14 cellular contexts compared by ENCODE assay signal in genomic region chr1:233735331-233735730, GRCh38.
DNase-seq lines count a peak whose midpoint lies in the region; ATAC-seq and TF ChIP-seq lines count a peak whose summit lies in the region.
"Had no signal": no experiment of that assay in that cellular context is flagged by ENCODE, and none has a peak within 500 bp of the region (broad histone marks: within the 10 kb centered on the region; RNA-seq: fewer than 3 reads in every experiment).

No MANE protein-coding gene starts in this region.

- H3K4me3 Mint-ChIP-seq in mesothelial cell of epicardium = no peak overlapping the region
- H3K4me3 Mint-ChIP-seq: B cell; CD14-positive monocyte; CD4-positive, alpha-beta memory T cell had no signal

- H3K9me3 Mint-ChIP-seq in mesothelial cell of epicardium = no peaks in the 10 kb centered on the region
- H3K9me3 Mint-ChIP-seq: CD4-positive, alpha-beta memory T cell had no signal

- no peak for ATAC-seq in HG02970 (IDR thresholded peaks at IDR 0.05; ENCODE audit: low FRiP score, unreplicated experiment)

- TF ChIP-seq CTCF in VCaP (conservative IDR thresholded peaks at IDR 0.05) (no peak), mesothelial cell of epicardium (IDR thresholded peaks at IDR 0.05; ENCODE audit: unreplicated experiment) (no peak)

- H3K27ac Mint-ChIP-seq in mesothelial cell of epicardium = peak overlapping the region; percentile 69
- H3K27ac Mint-ChIP-seq: B cell; CD14-positive monocyte; CD4-positive, alpha-beta memory T cell had no signal

- H3K27ac ChIP-seq in VCaP = peak overlapping the region; percentile 38
- H3K27ac ChIP-seq: HL-60 had no signal

- H3K4me1 Mint-ChIP-seq in mesothelial cell of epicardium = peaks cover 51% of the 10 kb centered on the region
- H3K4me1 Mint-ChIP-seq: B cell; CD14-positive monocyte; CD4-positive, alpha-beta memory T cell had no signal

- no peaks in the 10 kb centered on the region for H3K36me3 Mint-ChIP-seq in mesothelial cell of epicardium
- H3K36me3 Mint-ChIP-seq: CD14-positive monocyte; CD4-positive, alpha-beta memory T cell had no signal

- DNase-seq in M059J (ENCODE audit: low read depth) = peak; percentile 46
- no peak for DNase-seq in mesothelial cell of epicardium (ENCODE audit: low spot score in 2 of 2, unreplicated experiment in 2 of 2)
- DNase-seq in C1 segment of cervical spinal cord (lab: John Stamatoyannopoulos, UW) = no peak
- no peak for DNase-seq in occipital lobe (lab: John Stamatoyannopoulos, UW)
- no peak for DNase-seq in NCI-H1436 treated with DMSO at 0.1 percent for 48 hours (lab: John Stamatoyannopoulos, UW)
- DNase-seq: CD4-positive, alpha-beta memory T cell; DMS153; DMS79; GF-D8 had no signal

- no peaks in the 10 kb centered on the region for H3K27me3 Mint-ChIP-seq in mesothelial cell of epicardium (ENCODE audit: low read depth)
- H3K27me3 Mint-ChIP-seq: B cell had no signal
